ENCODE assay signal across 1 cellular context in the genomic region with DNA sequence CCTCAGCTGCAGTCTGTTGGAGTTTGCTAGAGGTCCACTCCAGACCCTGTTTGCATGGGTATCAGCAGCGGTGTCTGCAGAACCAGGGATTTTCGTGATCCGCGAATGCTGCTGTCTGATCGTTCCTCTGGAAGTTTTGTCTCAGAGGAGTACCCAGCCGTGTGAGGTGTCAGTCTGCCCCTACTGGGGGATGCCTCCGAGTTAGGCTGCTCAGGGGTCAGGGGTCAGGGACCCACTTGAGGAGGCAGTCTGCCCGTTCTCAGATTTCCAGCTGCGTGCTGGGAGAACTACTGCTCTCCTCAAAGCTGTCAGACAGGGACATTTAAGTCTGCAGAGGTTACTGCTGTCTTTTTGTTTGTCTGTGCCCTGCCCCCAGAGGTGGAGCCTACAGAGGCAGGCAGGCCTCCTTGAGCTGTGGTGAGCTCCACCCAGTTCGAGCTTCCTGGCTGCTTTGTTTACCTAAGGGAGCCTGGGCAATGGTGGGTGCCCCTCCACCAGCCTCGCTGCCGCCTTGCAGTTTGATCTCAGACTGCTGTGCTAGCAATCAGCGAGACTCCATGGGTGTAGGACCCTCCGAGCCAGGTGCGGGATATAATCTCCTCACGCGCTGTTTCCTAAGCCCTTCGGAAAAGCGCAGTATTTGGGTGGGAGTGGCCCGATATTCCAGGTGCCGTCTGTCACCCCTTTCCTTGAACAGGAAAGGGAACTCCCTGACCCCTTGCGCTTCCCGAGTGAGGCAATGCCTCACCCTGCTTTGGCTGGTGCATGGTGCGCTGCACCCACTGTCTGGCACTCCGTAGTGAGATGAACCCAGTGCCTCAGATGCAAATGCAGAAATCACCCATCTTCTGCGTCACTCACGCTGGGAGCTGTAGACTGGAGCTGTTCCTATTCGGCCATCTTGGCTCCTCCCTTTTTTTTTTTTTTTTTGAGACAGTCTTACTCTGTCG.
TF ChIP-seq lines count a peak whose summit lies in the region.
"Not testable (repeated sequence)": the region's sequence is repeated elsewhere in the genome, so short reads cannot be mapped to it uniquely, and the experiment has no call there.

No MANE protein-coding gene starts in this region.

TF ChIP-seq in HepG2, 621 proteins besides CTCF, POLR2A, EP300 and RAD21 (continued from another document):
- not testable (repeated sequence) for TF ChIP-seq FOXA1 (IDR thresholded peaks at IDR 0.05)
- TF ChIP-seq FOXA1 (CRISPR knock-in tag; IDR thresholded peaks at IDR 0.05) (peak; percentile 85), FOXA3 (CRISPR knock-in tag; IDR thresholded peaks at IDR 0.05) (peak; percentile 72), HOXA3 (CRISPR knock-in tag; IDR thresholded peaks at IDR 0.05) (peak; percentile 13; the same call in 1 of the 2 replicates), NR2C2 (CRISPR knock-in tag; IDR thresholded peaks at IDR 0.05; ENCODE audit: borderline replicate concordance) (0 out of 2 replicates have a peak, but pooled peaks have one; percentile 11), SALL1 (CRISPR knock-in tag; IDR thresholded peaks at IDR 0.05) (0 out of 2 replicates have a peak, but pooled peaks have one; percentile 20)
- TF ChIP-seq, protein P1, sequence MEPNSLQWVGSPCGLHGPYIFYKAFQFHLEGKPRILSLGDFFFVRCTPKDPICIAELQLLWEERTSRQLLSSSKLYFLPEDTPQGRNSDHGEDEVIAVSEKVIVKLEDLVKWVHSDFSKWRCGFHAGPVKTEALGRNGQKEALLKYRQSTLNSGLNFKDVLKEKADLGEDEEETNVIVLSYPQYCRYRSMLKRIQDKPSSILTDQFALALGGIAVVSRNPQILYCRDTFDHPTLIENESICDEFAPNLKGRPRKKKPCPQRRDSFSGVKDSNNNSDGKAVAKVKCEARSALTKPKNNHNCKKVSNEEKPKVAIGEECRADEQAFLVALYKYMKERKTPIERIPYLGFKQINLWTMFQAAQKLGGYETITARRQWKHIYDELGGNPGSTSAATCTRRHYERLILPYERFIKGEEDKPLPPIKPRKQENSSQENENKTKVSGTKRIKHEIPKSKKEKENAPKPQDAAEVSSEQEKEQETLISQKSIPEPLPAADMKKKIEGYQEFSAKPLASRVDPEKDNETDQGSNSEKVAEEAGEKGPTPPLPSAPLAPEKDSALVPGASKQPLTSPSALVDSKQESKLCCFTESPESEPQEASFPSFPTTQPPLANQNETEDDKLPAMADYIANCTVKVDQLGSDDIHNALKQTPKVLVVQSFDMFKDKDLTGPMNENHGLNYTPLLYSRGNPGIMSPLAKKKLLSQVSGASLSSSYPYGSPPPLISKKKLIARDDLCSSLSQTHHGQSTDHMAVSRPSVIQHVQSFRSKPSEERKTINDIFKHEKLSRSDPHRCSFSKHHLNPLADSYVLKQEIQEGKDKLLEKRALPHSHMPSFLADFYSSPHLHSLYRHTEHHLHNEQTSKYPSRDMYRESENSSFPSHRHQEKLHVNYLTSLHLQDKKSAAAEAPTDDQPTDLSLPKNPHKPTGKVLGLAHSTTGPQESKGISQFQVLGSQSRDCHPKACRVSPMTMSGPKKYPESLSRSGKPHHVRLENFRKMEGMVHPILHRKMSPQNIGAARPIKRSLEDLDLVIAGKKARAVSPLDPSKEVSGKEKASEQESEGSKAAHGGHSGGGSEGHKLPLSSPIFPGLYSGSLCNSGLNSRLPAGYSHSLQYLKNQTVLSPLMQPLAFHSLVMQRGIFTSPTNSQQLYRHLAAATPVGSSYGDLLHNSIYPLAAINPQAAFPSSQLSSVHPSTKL (CRISPR knock-in tag; IDR thresholded peaks at IDR 0.05), result peak; percentile 30; the same call in 1 of the 2 replicates
- TF ChIP-seq, protein P2, sequence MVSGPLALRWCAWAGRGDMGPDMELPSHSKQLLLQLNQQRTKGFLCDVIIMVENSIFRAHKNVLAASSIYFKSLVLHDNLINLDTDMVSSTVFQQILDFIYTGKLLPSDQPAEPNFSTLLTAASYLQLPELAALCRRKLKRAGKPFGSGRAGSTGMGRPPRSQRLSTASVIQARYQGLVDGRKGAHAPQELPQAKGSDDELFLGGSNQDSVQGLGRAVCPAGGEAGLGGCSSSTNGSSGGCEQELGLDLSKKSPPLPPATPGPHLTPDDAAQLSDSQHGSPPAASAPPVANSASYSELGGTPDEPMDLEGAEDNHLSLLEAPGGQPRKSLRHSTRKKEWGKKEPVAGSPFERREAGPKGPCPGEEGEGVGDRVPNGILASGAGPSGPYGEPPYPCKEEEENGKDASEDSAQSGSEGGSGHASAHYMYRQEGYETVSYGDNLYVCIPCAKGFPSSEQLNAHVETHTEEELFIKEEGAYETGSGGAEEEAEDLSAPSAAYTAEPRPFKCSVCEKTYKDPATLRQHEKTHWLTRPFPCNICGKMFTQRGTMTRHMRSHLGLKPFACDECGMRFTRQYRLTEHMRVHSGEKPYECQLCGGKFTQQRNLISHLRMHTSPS (CRISPR knock-in tag; IDR thresholded peaks at IDR 0.05; ENCODE audit: low read depth), result 0 out of 2 replicates have a peak, but pooled peaks have one; percentile 24
- TF ChIP-seq, protein P3, sequence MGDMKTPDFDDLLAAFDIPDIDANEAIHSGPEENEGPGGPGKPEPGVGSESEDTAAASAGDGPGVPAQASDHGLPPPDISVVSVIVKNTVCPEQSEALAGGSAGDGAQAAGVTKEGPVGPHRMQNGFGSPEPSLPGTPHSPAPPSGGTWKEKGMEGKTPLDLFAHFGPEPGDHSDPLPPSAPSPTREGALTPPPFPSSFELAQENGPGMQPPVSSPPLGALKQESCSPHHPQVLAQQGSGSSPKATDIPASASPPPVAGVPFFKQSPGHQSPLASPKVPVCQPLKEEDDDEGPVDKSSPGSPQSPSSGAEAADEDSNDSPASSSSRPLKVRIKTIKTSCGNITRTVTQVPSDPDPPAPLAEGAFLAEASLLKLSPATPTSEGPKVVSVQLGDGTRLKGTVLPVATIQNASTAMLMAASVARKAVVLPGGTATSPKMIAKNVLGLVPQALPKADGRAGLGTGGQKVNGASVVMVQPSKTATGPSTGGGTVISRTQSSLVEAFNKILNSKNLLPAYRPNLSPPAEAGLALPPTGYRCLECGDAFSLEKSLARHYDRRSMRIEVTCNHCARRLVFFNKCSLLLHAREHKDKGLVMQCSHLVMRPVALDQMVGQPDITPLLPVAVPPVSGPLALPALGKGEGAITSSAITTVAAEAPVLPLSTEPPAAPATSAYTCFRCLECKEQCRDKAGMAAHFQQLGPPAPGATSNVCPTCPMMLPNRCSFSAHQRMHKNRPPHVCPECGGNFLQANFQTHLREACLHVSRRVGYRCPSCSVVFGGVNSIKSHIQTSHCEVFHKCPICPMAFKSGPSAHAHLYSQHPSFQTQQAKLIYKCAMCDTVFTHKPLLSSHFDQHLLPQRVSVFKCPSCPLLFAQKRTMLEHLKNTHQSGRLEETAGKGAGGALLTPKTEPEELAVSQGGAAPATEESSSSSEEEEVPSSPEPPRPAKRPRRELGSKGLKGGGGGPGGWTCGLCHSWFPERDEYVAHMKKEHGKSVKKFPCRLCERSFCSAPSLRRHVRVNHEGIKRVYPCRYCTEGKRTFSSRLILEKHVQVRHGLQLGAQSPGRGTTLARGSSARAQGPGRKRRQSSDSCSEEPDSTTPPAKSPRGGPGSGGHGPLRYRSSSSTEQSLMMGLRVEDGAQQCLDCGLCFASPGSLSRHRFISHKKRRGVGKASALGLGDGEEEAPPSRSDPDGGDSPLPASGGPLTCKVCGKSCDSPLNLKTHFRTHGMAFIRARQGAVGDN (CRISPR knock-in tag; IDR thresholded peaks at IDR 0.05), result peak; percentile 36; the same call in 1 of the 2 replicates
